15 cellular contexts compared by ENCODE assay signal in genomic region chr17:15894258-15894657, GRCh38. TPM values are rescaled to one million over a fixed set of nuclear protein-coding genes. Genes with fewer than 3 reads are reported as not detected.
"Had no signal": no experiment of that assay in that cellular context is flagged by ENCODE, and none has a peak within 500 bp of the region (broad histone marks: within the 10 kb centered on the region; RNA-seq: fewer than 3 reads in every experiment).

No MANE protein-coding gene starts in this region.

- H3K27ac ChIP-seq: ascending aorta, suprapubic skin had no signal

- DNase-seq: activated CD4-positive, alpha-beta memory T cell treated with anti-CD3 and anti-CD28 coated beads for 36 hours; activated naive CD8-positive, alpha-beta T cell treated with anti-CD3 and anti-CD28 coated beads, Interleukin-2, amount 50 U/mL, for 24 hours; activated T-cell treated with anti-CD3 and anti-CD28 coated beads, Interleukin-2, amount 50 U/mL, for 72 hours; foreskin melanocyte; heart left ventricle; mucosa of descending colon; naive thymus-derived CD8-positive, alpha-beta T cell; nucleus accumbens; stimulated activated CD4-positive, alpha-beta T cell treated with anti-CD3 and anti-CD28 coated beads, Interleukin-2, amount 100 ng/mL, for 48 hours; stimulated activated naive CD4-positive, alpha-beta T cell treated with Interleukin-2 at 50 U/mL for 16 hours; SW 1271 had no signal

- H3K36me3 ChIP-seq: ascending aorta, cardiac muscle cell, heart left ventricle, suprapubic skin had no signal

- H3K9me3 ChIP-seq: ascending aorta, mucosa of descending colon, suprapubic skin had no signal

- H3K4me1 ChIP-seq: ascending aorta had no signal

- ATAC-seq: activated naive CD8-positive, alpha-beta T cell treated with anti-CD3 and anti-CD28 coated beads, Interleukin-2, amount 50 U/mL, for 24 hours; activated T-cell treated with anti-CD3 and anti-CD28 coated beads, Interleukin-2, amount 50 U/mL, for 72 hours; heart left ventricle; naive thymus-derived CD8-positive, alpha-beta T cell had no signal

- H3K27me3 ChIP-seq: ascending aorta, cardiac muscle cell, heart left ventricle, suprapubic skin had no signal

- H3K4me3 ChIP-seq: ascending aorta, cardiac muscle cell, heart left ventricle, lung, mucosa of descending colon, suprapubic skin had no signal

RNA-seq across cellular contexts. Expression of gene ADORA2B, which starts 50.7 kb away (rescaled TPM):
- total RNA-seq: ascending aorta; naive thymus-derived CD8-positive, alpha-beta T cell had no signal
